Comparison of ENCODE assay signal across 27 cellular contexts in genomic region chr13:24222756-24223155, GRCh38.
"Had no signal": no experiment of that assay in that cellular context is flagged by ENCODE, and none has a peak within 500 bp of the region (broad histone marks: within the 10 kb centered on the region; RNA-seq: fewer than 3 reads in every experiment).

No MANE protein-coding gene starts in this region.

- H3K27me3 Mint-ChIP-seq: naive B cell; stimulated activated memory B cell treated with anti-CD40 and anti-IgM and Interleukin-4, amounts not matched to agents 10 μg/mL and 1 μg/mL and 100 μg/mL, for 72 hours; stimulated activated naive CD8-positive, alpha-beta T cell treated with anti-CD3 and anti-CD28 coated beads, Interleukin-15, amount 100 ng/mL, for 72 hours; type B pancreatic cell had no signal

- DNase-seq: islet precursor cell; left ventricle myocardium inferior; mesendoderm; naive B cell; natural killer cell; nephron progenitor cell; ovary; retina; right cardiac atrium; sigmoid colon; small intestine; stimulated activated CD4-positive, alpha-beta T cell treated with anti-CD3 and anti-CD28 coated beads, Interleukin-1b, Interleukin-23, amount 100 ng/mL, for 48 hours; stimulated activated CD4-positive, alpha-beta T cell treated with anti-CD3 and anti-CD28 coated beads, Interleukin-2, amount 100 ng/mL, for 48 hours; stimulated activated CD4-positive, alpha-beta T cell treated with anti-CD3 and anti-CD28 coated beads, Interleukin-4, amount 100 ng/mL, for 4 hours; stimulated activated CD8-positive, alpha-beta memory T cell treated with anti-CD3 and anti-CD28 coated beads, Interleukin-4, amount 100 ng/mL, for 48 hours; stimulated activated naive CD4-positive, alpha-beta T cell treated with Interleukin-2 at 50 U/mL for 16 hours; stimulated activated naive CD8-positive, alpha-beta T cell treated with anti-CD3 and anti-CD28 coated beads, Interleukin-15, amount 100 ng/mL, for 72 hours; tibial artery; uterus had no signal

- H3K9me3 ChIP-seq: left ventricle myocardium inferior, ovary, prostate gland, sigmoid colon, thoracic aorta, tibial artery, uterus had no signal

- H3K27ac Mint-ChIP-seq: mesothelial cell of epicardium, naive B cell, natural killer cell, nephron progenitor cell, neural progenitor cell, type B pancreatic cell had no signal

- H3K4me3 ChIP-seq: hepatocyte, left ventricle myocardium inferior, lung, neural progenitor cell, ovary, prostate gland, sigmoid colon, thoracic aorta, tibial artery, uterus had no signal

- H3K4me2 ChIP-seq: hepatocyte, neural progenitor cell had no signal

- H3K79me2 ChIP-seq: hepatocyte had no signal

- H3K36me3 ChIP-seq: left ventricle myocardium inferior, neural progenitor cell, ovary, thoracic aorta, uterus had no signal

- ATAC-seq: natural killer cell; right cardiac atrium; stimulated activated memory B cell treated with anti-CD40 and anti-IgM and Interleukin-4, amounts not matched to agents 10 μg/mL and 1 μg/mL and 100 μg/mL, for 72 hours; stimulated activated naive CD8-positive, alpha-beta T cell treated with anti-CD3 and anti-CD28 coated beads, Interleukin-15, amount 100 ng/mL, for 72 hours had no signal

- H3K27me3 ChIP-seq: hepatocyte, neural progenitor cell, ovary, sigmoid colon, tibial artery, uterus had no signal

- FAIRE-seq: small intestine had no signal

- H2AFZ ChIP-seq: hepatocyte, neural progenitor cell had no signal

- H3K36me3 Mint-ChIP-seq: mesothelial cell of epicardium; natural killer cell; stimulated activated memory B cell treated with anti-CD40 and anti-IgM and Interleukin-4, amounts not matched to agents 10 μg/mL and 1 μg/mL and 100 μg/mL, for 72 hours; type B pancreatic cell had no signal

- H3K4me1 Mint-ChIP-seq: mesothelial cell of epicardium had no signal

- H3K27ac ChIP-seq: hepatocyte, neural progenitor cell, ovary, prostate gland, sigmoid colon, thoracic aorta, tibial artery, uterus had no signal

- H3K4me1 ChIP-seq: prostate gland had no signal

- H3K9ac ChIP-seq: neural progenitor cell had no signal

- H3K9me3 Mint-ChIP-seq: mesothelial cell of epicardium; naive B cell; natural killer cell; nephron progenitor cell; neural progenitor cell; stimulated activated memory B cell treated with anti-CD40 and anti-IgM and Interleukin-4, amounts not matched to agents 10 μg/mL and 1 μg/mL and 100 μg/mL, for 72 hours; stimulated activated naive CD8-positive, alpha-beta T cell treated with anti-CD3 and anti-CD28 coated beads, Interleukin-15, amount 100 ng/mL, for 72 hours; type B pancreatic cell had no signal

- H3K4me3 Mint-ChIP-seq: mesothelial cell of epicardium; natural killer cell; nephron progenitor cell; neural progenitor cell; stimulated activated memory B cell treated with anti-CD40 and anti-IgM and Interleukin-4, amounts not matched to agents 10 μg/mL and 1 μg/mL and 100 μg/mL, for 72 hours; stimulated activated naive CD8-positive, alpha-beta T cell treated with anti-CD3 and anti-CD28 coated beads, Interleukin-15, amount 100 ng/mL, for 72 hours; type B pancreatic cell had no signal
